ENCODE assay signal across 24 cellular contexts in the genomic region with DNA sequence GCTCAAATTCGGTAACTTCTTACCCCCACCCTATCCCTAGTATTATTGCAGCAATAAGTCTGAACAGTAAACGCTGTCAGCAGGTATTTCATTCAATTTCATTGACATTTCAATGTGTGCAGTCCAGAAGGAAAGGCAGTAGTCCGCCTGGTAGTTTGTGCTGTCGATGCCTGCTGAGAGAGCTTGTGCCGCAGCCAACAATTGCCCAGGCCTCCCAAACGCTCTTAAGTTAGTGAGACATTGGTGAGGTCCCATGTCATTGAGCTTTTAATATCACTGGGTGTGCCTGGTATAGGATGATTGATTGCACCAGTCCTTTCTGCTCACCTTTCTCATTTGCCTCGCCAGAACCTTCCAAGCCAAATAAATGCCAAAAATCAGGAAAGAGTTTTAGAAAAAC.
"Had no signal": no experiment of that assay in that cellular context is flagged by ENCODE, and none has a peak within 500 bp of the region (broad histone marks: within the 10 kb centered on the region; RNA-seq: fewer than 3 reads in every experiment).

No MANE protein-coding gene starts in this region.

- H3K9me3 Mint-ChIP-seq: activated naive CD4-positive, alpha-beta T cell treated with anti-CD3 and anti-CD28 coated beads, Interleukin-2, amount 50 U/mL, for 24 hours; activated T-helper 1 cell treated with anti-CD3 and anti-CD28 coated beads, Interleukin-12 subunit alpha, Interleukin-12 subunit beta, Interleukin-2, Interleukin-4 antibody, amounts not matched to agents 30 ng/mL and 10 ng/mL and 1 ng/mL, durations not matched to agents 14 hours and 24 hours and 36 hours; T-helper 1 cell treated with Interleukin-12 subunit alpha and Interleukin-12 subunit beta and Interleukin-4 antibody, amounts not matched to agents 30 μg/mL and 1 μg/mL, for 36 hours; WTC11 had no signal

- H3K27me3 ChIP-seq: MG63, Peyer's patch had no signal

- H3K27ac ChIP-seq: Peyer's patch, RWPE1 had no signal

- H3K36me3 Mint-ChIP-seq: WTC11 had no signal

- H3K27ac Mint-ChIP-seq: activated CD8-positive, alpha-beta T cell treated with anti-CD3 and anti-CD28 coated beads, Interleukin-2, amount 10 ng/mL, durations not matched to agents 7 days and 5 days; activated naive CD4-positive, alpha-beta T cell treated with anti-CD3 and anti-CD28 coated beads, Interleukin-2, amount 50 U/mL, for 24 hours; activated T-helper 1 cell treated with anti-CD3 and anti-CD28 coated beads, Interleukin-12 subunit alpha, Interleukin-12 subunit beta, Interleukin-2, Interleukin-4 antibody, amounts not matched to agents 30 ng/mL and 10 ng/mL and 1 ng/mL, durations not matched to agents 14 hours and 24 hours and 36 hours; T-helper 1 cell treated with Interleukin-12 subunit alpha and Interleukin-12 subunit beta and Interleukin-4 antibody, amounts not matched to agents 30 μg/mL and 1 μg/mL, for 36 hours; WTC11 had no signal

- DNase-seq: activated CD4-positive, alpha-beta T cell treated with anti-CD3 and anti-CD28 coated beads for 48 hours; activated CD4-positive, alpha-beta T cell treated with anti-CD3 and anti-CD28 coated beads, Interleukin-2, amount 50 U/mL, for 4 hours; activated CD4-positive, CD25-positive, alpha-beta regulatory T cell treated with anti-CD3 and anti-CD28 coated beads, Interleukin-2, amount 50 U/mL, for 72 hours; activated CD8-positive, alpha-beta memory T cell treated with anti-CD3 and anti-CD28 coated beads, Interleukin-2, amount 50 U/mL, for 48 hours; activated CD8-positive, alpha-beta T cell treated with anti-CD3 and anti-CD28 coated beads, Interleukin-2, amount 10 ng/mL, durations not matched to agents 7 days and 5 days; activated effector memory CD4-positive, alpha-beta T cell treated with Interleukin-2 at 50 U/mL for 16 hours; activated naive CD4-positive, alpha-beta T cell; activated T-cell treated with anti-CD3 and anti-CD28 coated beads, Interleukin-2, amount 50 U/mL, for 1 hour; aorta; MG63; NCI-H1105; NCI-H1436; NCI-H1694 treated with DMSO at 0.1 percent for 48 hours; NCI-H2029 treated with DMSO at 0.1 percent for 48 hours; NCI-H510A treated with DMSO at 0.1 percent for 48 hours; NCI-H69; Peyer's patch; SHP77 treated with DMSO at 0.1 percent for 48 hours; T-helper 9 cell had no signal

- H3K9me3 ChIP-seq: MG63, Peyer's patch had no signal

- H3K27me3 Mint-ChIP-seq: activated naive CD4-positive, alpha-beta T cell treated with anti-CD3 and anti-CD28 coated beads, Interleukin-2, amount 50 U/mL, for 24 hours had no signal

- ATAC-seq: activated CD8-positive, alpha-beta T cell treated with anti-CD3 and anti-CD28 coated beads, Interleukin-2, amount 10 ng/mL, durations not matched to agents 7 days and 5 days; WTC11 had no signal

- H3K4me3 ChIP-seq: MG63, Peyer's patch had no signal

- H3K4me3 Mint-ChIP-seq: activated CD8-positive, alpha-beta T cell treated with anti-CD3 and anti-CD28 coated beads, Interleukin-2, amount 10 ng/mL, durations not matched to agents 7 days and 5 days; activated naive CD4-positive, alpha-beta T cell treated with anti-CD3 and anti-CD28 coated beads, Interleukin-2, amount 50 U/mL, for 24 hours; activated T-helper 1 cell treated with anti-CD3 and anti-CD28 coated beads, Interleukin-12 subunit alpha, Interleukin-12 subunit beta, Interleukin-2, Interleukin-4 antibody, amounts not matched to agents 30 ng/mL and 10 ng/mL and 1 ng/mL, durations not matched to agents 14 hours and 24 hours and 36 hours; T-helper 1 cell treated with Interleukin-12 subunit alpha and Interleukin-12 subunit beta and Interleukin-4 antibody, amounts not matched to agents 30 μg/mL and 1 μg/mL, for 36 hours; WTC11 had no signal
